In genomic region chr1:161725888-161726630, GRCh38 we compare ENCODE assay signal across 8 cellular contexts. TPM values are rescaled to one million over a fixed set of nuclear protein-coding genes. Genes with fewer than 3 reads are reported as not detected.
A peak's percentile ranks its signal among the peaks of the same experiment; 100 is the strongest.
DNase-seq lines count a peak whose midpoint lies in the region; TF ChIP-seq lines count a peak whose summit lies in the region.

No MANE protein-coding gene starts in this region.

- TF ChIP-seq POLR2A in lower leg skin (IDR thresholded peaks at IDR 0.05), result no peak

- H3K4me3 ChIP-seq in dorsolateral prefrontal cortex (peak overlapping the region; percentile 60 to 92 (median 81)), lower leg skin (ENCODE audit: low read depth, poor library complexity, severe bottlenecking) (peak overlapping the region; percentile 55)

- peak overlapping the region in 58 of 59 donors; percentile 29 to 94 (median 84) for H3K27ac ChIP-seq in dorsolateral prefrontal cortex

- peak; percentile 61 for DNase-seq in EL
- peak; percentile 18 for DNase-seq in H4 (ENCODE audit: low spot score)
- DNase-seq in NAMALWA (ENCODE audit: low spot score), result peak; percentile 73
- DNase-seq in activated CD4-positive, alpha-beta T cell treated with anti-CD3 and anti-CD28 coated beads for 24 hours (ENCODE audit: low read depth in 2 of 2), result peak; percentile 11 to 13
- peak; percentile 35 to 75 (median 64) for DNase-seq in dorsolateral prefrontal cortex
- DNase-seq in lower leg skin (ENCODE audit: low spot score in 2 of 2), result peak; percentile 31 to 91
- DNase-seq in stimulated activated CD8-positive, alpha-beta memory T cell treated with anti-CD3 and anti-CD28 coated beads, Interleukin-7, amount 100 ng/mL, for 1 hour (ENCODE audit: low read depth in 2 of 2), result peak; percentile 9
- no peak for DNase-seq in NCI-H226

- 1% methylated on average over 34 to 42 of the region's 43 CpGs for WGBS in lower leg skin, 2 donors

- TF ChIP-seq CTCF in dorsolateral prefrontal cortex (IDR thresholded peaks at IDR 0.05 in 54 of 56, conservative IDR thresholded peaks at IDR 0.05 in 2 of 56; ENCODE audit: low read depth in 1 of 56, partially characterized antibody in 56 of 56) (peak in 9 of 56 donors; percentile 7 to 28 (median 14)), lower leg skin (IDR thresholded peaks at IDR 0.05) (no peak)

- intact Hi-C loops in dorsolateral prefrontal cortex (cut with DNase I) (no loop called here), lower leg skin (cut with DNase I; ENCODE audit: low total_unique reads) (loop anchor here (10.0 kb wide), 1 partner anchor 241 kb away; no protein-coding TSS in a partner anchor)

- peaks cover 0 to 10% (median 0%) of the 10 kb centered on the region in 45 donors for H3K27me3 ChIP-seq in dorsolateral prefrontal cortex

RNA-seq across cellular contexts. Expression of gene FCRLB, which starts 4.7 kb away (rescaled TPM):
- 0.45 and 0.51 TPM in 2 replicates for total RNA-seq in H4 (2014; rRNA removed; shearing (Covaris generic))
- total RNA-seq in dorsolateral prefrontal cortex, result 1 to 10 TPM; 1.1 to 7.0 (median 3.4) TPM
- total RNA-seq in lower leg skin, result 1 to 10 TPM in 2 of 4 donors, under 1 TPM in 2; 0.38 to 1.6 (median 1.1) TPM

RNA-seq across cellular contexts. Expression of gene FCRLA, which starts 19.0 kb away (rescaled TPM):
- not detected in 2 replicates for total RNA-seq in H4 (2014; rRNA removed; shearing (Covaris generic))
- 1 to 10 TPM in 14 of 120 experiments, under 1 TPM in 41, not detected in 65; 0.21 to 2.3 (median 0.70) TPM for total RNA-seq in dorsolateral prefrontal cortex
- total RNA-seq in lower leg skin, result 1 to 10 TPM in 2 of 4 donors, under 1 TPM in 1, not detected in 1; 0.19 to 2.2 (median 2.0) TPM

RNA-seq across cellular contexts. Expression of gene DUSP12, which starts 23.5 kb away (rescaled TPM):
- total RNA-seq in H4 (2014; rRNA removed; shearing (Covaris generic)), result 42.5 and 44.2 TPM in 2 replicates
- 10 to 100 TPM; 12.6 to 34.3 (median 21.6) TPM for total RNA-seq in dorsolateral prefrontal cortex
- 10 to 100 TPM; 10.2 to 24.5 (median 18.8) TPM for total RNA-seq in lower leg skin

RNA-seq across cellular contexts. Expression of gene ATF6, which starts 40.1 kb away (rescaled TPM):
- 27.1 and 28.8 TPM in 2 replicates for total RNA-seq in H4 (2014; rRNA removed; shearing (Covaris generic))
- total RNA-seq in dorsolateral prefrontal cortex (10 to 100 TPM; 21.6 to 31.4 (median 25.8) TPM), lower leg skin (10 to 100 TPM; 28.7 to 33.5 (median 31.2) TPM)
